Comparison of ENCODE assay signal across 10 cellular contexts in genomic region chr14:91284146-91284790, GRCh38. TPM values are rescaled to one million over a fixed set of nuclear protein-coding genes. Genes with fewer than 3 reads are reported as not detected.
DNase-seq lines count a peak whose midpoint lies in the region.
"Had no signal": no experiment of that assay in that cellular context is flagged by ENCODE, and none has a peak within 500 bp of the region (broad histone marks: within the 10 kb centered on the region; RNA-seq: fewer than 3 reads in every experiment).

No MANE protein-coding gene starts in this region.

- no peaks in the 10 kb centered on the region for H3K9me3 ChIP-seq in GM23248 (ENCODE audit: low read depth)

- H3K36me3 ChIP-seq in GM23248 (ENCODE audit: low read depth) = no peaks in the 10 kb centered on the region

- peak overlapping the region; percentile 65 for H2AFZ ChIP-seq in GM23248

- peaks cover 20% of the 10 kb centered on the region for H3F3A ChIP-seq in GM23248 (ENCODE audit: insufficient read depth)

- H4K20me1 ChIP-seq in GM23248 (ENCODE audit: insufficient read depth) = no peaks in the 10 kb centered on the region

- peak overlapping the region; percentile 60 for H3K27ac ChIP-seq in GM23248

- H3K27me3 ChIP-seq in GM23248 (replicated peaks; ENCODE audit: insufficient read depth) = no peaks in the 10 kb centered on the region

- H3K4me3 ChIP-seq in GM23248 = peak overlapping the region; percentile 47

- in situ Hi-C loops in GM23248 (cut with MboI) = loop anchor here (5.0 kb wide), 1 partner anchor 107 kb away; no protein-coding TSS in a partner anchor

- peaks cover 24% of the 10 kb centered on the region for H3K4me1 ChIP-seq in GM23248 (ENCODE audit: insufficient read depth)

- H3K9ac ChIP-seq in GM23248 = peak overlapping the region; percentile 47

- H3K79me2 ChIP-seq in GM23248 (ENCODE audit: insufficient read depth) = no peaks in the 10 kb centered on the region

- H3K4me2 ChIP-seq in GM23248 (ENCODE audit: unreplicated experiment) = peak overlapping the region; percentile 47

- H3K9me2 ChIP-seq in GM23248 (ENCODE audit: insufficient read depth) = no peaks in the 10 kb centered on the region

- DNase-seq in A172 (ENCODE audit: low spot score) = peak; percentile 68
- peak; percentile 94 for DNase-seq in GM23248
- DNase-seq in amniotic epithelial cell (ENCODE audit: low read depth) = peak; percentile 75
- peak; percentile 53 for DNase-seq in kidney tubule cell (ENCODE audit: low spot score)
- DNase-seq in SHP77 (lab: John Stamatoyannopoulos, UW) = no peak
- no peak for DNase-seq in T-helper 9 cell
- no peak for DNase-seq in SHP77 treated with DMSO at 0.1 percent for 48 hours (lab: John Stamatoyannopoulos, UW)
- no peak for DNase-seq in SK-N-DZ (ENCODE audit: low spot score)
- DNase-seq: DMS 273 treated with DMSO at 0.1 percent for 48 hours, MM.1S had no signal

- WGBS in GM23248 (ENCODE audit: low coverage in 1 of 2, low lambda C conversion rate in 2 of 2, missing lambda C conversion rate in 2 of 2), 2 experiments = 7% methylated on average over 13 of the region's 13 CpGs

RNA-seq across cellular contexts. Expression of gene GPR68, which starts 39.8 kb away (rescaled TPM):
- total RNA-seq in A172 (2014; rRNA removed; shearing (Covaris generic)) = 0.48 and 0.98 TPM in 2 replicates
- total RNA-seq in GM23248 (2014; rRNA removed; shearing (Covaris generic)) = 8.6 and 10.6 TPM in 2 replicates
- polyA plus RNA-seq in GM23248 (2016; fragmentation: Nextera tagmentation; extraction: Ambion mirVana) = 5.1 and 5.7 TPM in 2 replicates
- 0.07 TPM in 1 of 2 replicates, not detected in the other for polyA plus RNA-seq in SK-N-DZ (2014; cell fraction: cytosol; rRNA removed)
- not detected in 2 replicates for polyA plus RNA-seq in SK-N-DZ (2014; cell fraction: nucleus; rRNA removed)

Comparison
In these comparisons a context has a peak if more than half of its experiments do, and no peak if none do; other contexts are left out.
1. DNase-seq: peak in A172 (single experiment), GM23248 (single experiment), amniotic epithelial cell (single experiment) and kidney tubule cell (single experiment); none in SHP77 (0 of 2), T-helper 9 cell (single experiment), SHP77 treated with DMSO at 0.1 percent for 48 hours (single experiment) and SK-N-DZ (single experiment).